In genomic region chr20:41738584-41739193, GRCh38 we compare ENCODE assay signal across 8 cellular contexts.
DNase-seq lines count a peak whose midpoint lies in the region; ATAC-seq and TF ChIP-seq lines count a peak whose summit lies in the region.

No MANE protein-coding gene starts in this region.

- peak; percentile 74 for DNase-seq in ELF-1 (ENCODE audit: low read depth, low spot score)
- DNase-seq in NCI-H748 (lab: John Stamatoyannopoulos, UW; ENCODE audit: unreplicated experiment) = peak; percentile 67
- peak; percentile 42 to 48 for DNase-seq in activated T-cell treated with anti-CD3 and anti-CD28 coated beads, Interleukin-2, amount 50 U/mL, for 72 hours
- DNase-seq in head of caudate nucleus = peak; percentile 35 to 88 (median 75)
- DNase-seq in progenitor cell of endocrine pancreas (ENCODE audit: low spot score, unreplicated experiment) = peak; percentile 52
- no peak for DNase-seq in cerebellar nuclear complex (lab: John Stamatoyannopoulos, UW)

- no peak overlapping the region for H3K4me3 Mint-ChIP-seq in activated T-cell treated with anti-CD3 and anti-CD28 coated beads, Interleukin-2, amount 50 U/mL, for 72 hours
- H3K4me3 Mint-ChIP-seq in progenitor cell of endocrine pancreas (ENCODE audit: low read depth) = no peak overlapping the region

- H3K27me3 Mint-ChIP-seq in activated T-cell treated with anti-CD3 and anti-CD28 coated beads, Interleukin-2, amount 50 U/mL, for 72 hours (ENCODE audit: low read depth) = no peaks in the 10 kb centered on the region
- H3K27me3 Mint-ChIP-seq in progenitor cell of endocrine pancreas = no peaks in the 10 kb centered on the region

- no peaks in the 10 kb centered on the region for H3K4me1 Mint-ChIP-seq in activated T-cell treated with anti-CD3 and anti-CD28 coated beads, Interleukin-2, amount 50 U/mL, for 72 hours (ENCODE audit: low read depth)
- peaks cover 7% of the 10 kb centered on the region for H3K4me1 Mint-ChIP-seq in progenitor cell of endocrine pancreas (ENCODE audit: low read depth)

- intact Hi-C loops in head of caudate nucleus (cut with DNase I) = no loop called here

- no peaks in the 10 kb centered on the region for H3K36me3 Mint-ChIP-seq in activated T-cell treated with anti-CD3 and anti-CD28 coated beads, Interleukin-2, amount 50 U/mL, for 72 hours (ENCODE audit: insufficient read depth in 2 of 2)
- no peaks in the 10 kb centered on the region for H3K36me3 Mint-ChIP-seq in progenitor cell of endocrine pancreas (ENCODE audit: insufficient read depth)

- TF ChIP-seq CTCF in progenitor cell of endocrine pancreas (IDR thresholded peaks at IDR 0.05; ENCODE audit: unreplicated experiment) = peak; percentile 97

- H3K27ac Mint-ChIP-seq in activated T-cell treated with anti-CD3 and anti-CD28 coated beads, Interleukin-2, amount 50 U/mL, for 72 hours = no peak overlapping the region
- H3K27ac Mint-ChIP-seq in progenitor cell of endocrine pancreas = no peak overlapping the region

- peak; percentile 55 for ATAC-seq in HG02885 (IDR thresholded peaks at IDR 0.05; ENCODE audit: poor library complexity, unreplicated experiment)
- ATAC-seq in activated T-cell treated with anti-CD3 and anti-CD28 coated beads, Interleukin-2, amount 50 U/mL, for 72 hours (replicated peaks in 1 of 2) = peak in 1 of 2 donors; percentile 55
- no peak for ATAC-seq in HG02588 (IDR thresholded peaks at IDR 0.05; ENCODE audit: unreplicated experiment)

- no peaks in the 10 kb centered on the region for H3K9me3 Mint-ChIP-seq in activated T-cell treated with anti-CD3 and anti-CD28 coated beads, Interleukin-2, amount 50 U/mL, for 72 hours
- H3K9me3 Mint-ChIP-seq in progenitor cell of endocrine pancreas (ENCODE audit: low read depth) = peaks cover 14% of the 10 kb centered on the region

Comparison
In these comparisons a context has a peak if more than half of its experiments do, and no peak if none do; other contexts are left out.
1. DNase-seq: peak in ELF-1 (single experiment), NCI-H748 (single experiment), activated T-cell treated with anti-CD3 and anti-CD28 coated beads, Interleukin-2, amount 50 U/mL, for 72 hours (2 of 2), head of caudate nucleus (42 of 42) and progenitor cell of endocrine pancreas (single experiment); none in cerebellar nuclear complex (0 of 2).